25 cellular contexts compared by ENCODE assay signal in the genomic region with DNA sequence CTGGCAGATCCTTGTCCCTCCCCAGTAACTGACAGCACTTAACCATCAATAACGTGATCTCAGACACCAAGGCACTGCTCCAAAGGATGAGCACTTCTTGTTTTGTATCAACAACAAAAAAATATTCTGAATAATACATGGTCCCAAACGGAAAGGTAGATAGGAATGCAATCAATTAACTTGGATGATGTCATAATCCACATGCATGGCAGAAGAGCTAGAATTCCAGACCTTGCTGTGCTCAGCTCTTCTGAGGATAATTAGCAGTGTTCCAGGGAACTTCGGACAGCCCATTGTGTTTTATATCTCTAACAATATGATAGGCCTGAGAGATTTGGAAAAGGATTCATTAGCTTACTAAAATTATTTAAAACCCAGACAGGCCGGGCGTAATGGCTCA.
"Had no signal": no experiment of that assay in that cellular context is flagged by ENCODE, and none has a peak within 500 bp of the region (broad histone marks: within the 10 kb centered on the region; RNA-seq: fewer than 3 reads in every experiment).

No MANE protein-coding gene starts in this region.

- H2AFZ ChIP-seq: neural progenitor cell, parathyroid adenoma had no signal

- H3K27me3 ChIP-seq: neural progenitor cell, ovary, stomach, thyroid gland, tibial nerve, upper lobe of left lung, vagina had no signal

- H3K4me1 ChIP-seq: neural progenitor cell, psoas muscle, stomach, thyroid gland, tibial nerve, vagina had no signal

- H3K36me3 ChIP-seq: neural progenitor cell, ovary, stomach, thoracic aorta, thyroid gland, tibial nerve, upper lobe of left lung, vagina had no signal

- H3K4me3 ChIP-seq: neural progenitor cell, ovary, psoas muscle, skin epidermis, smooth muscle cell, stomach, thoracic aorta, thyroid gland, tibial nerve, upper lobe of left lung, vagina had no signal

- H3K4me2 ChIP-seq: neural progenitor cell, smooth muscle cell had no signal

- FAIRE-seq: urothelium cell line had no signal

- H3K27ac ChIP-seq: neural progenitor cell, ovary, parathyroid adenoma, psoas muscle, skin epidermis, stomach, thoracic aorta, thyroid gland, tibial nerve, upper lobe of left lung, vagina had no signal

- H3K9ac ChIP-seq: neural progenitor cell, parathyroid adenoma had no signal

- H3K79me2 ChIP-seq: parathyroid adenoma had no signal

- H3K9me3 ChIP-seq: ovary, psoas muscle, stomach, thoracic aorta, thyroid gland, tibial nerve, upper lobe of left lung, vagina had no signal

- ATAC-seq: natural killer cell; psoas muscle; right cardiac atrium; sciatic nerve; stimulated activated effector memory CD8-positive, alpha-beta T cell treated with anti-CD3 and anti-CD28 coated beads, Interleukin-12 subunit alpha, Interleukin-12 subunit beta, amount 100 ng/mL, for 72 hours; stimulated activated naive B cell treated with anti-CD40 and anti-IgM and Interleukin-4, amounts not matched to agents 10 μg/mL and 1 μg/mL and 100 μg/mL, for 72 hours had no signal

- DNase-seq: natural killer cell; occipital lobe; ovary; posterior cingulate gyrus; psoas muscle; right cardiac atrium; stimulated activated CD4-positive, alpha-beta T cell treated with anti-CD3 and anti-CD28 coated beads, Interleukin-15, amount 100 ng/mL, for 24 hours; stimulated activated CD4-positive, alpha-beta T cell treated with anti-CD3 and anti-CD28 coated beads, Interleukin-2, amount 100 ng/mL, for 24 hours; stimulated activated CD4-positive, alpha-beta T cell treated with anti-CD3 and anti-CD28 coated beads, Interleukin-2, amount 100 ng/mL, for 48 hours; stimulated activated CD4-positive, alpha-beta T cell treated with anti-CD3 and anti-CD28 coated beads, Interleukin-4, amount 100 ng/mL, for 24 hours; stimulated activated naive B cell treated with anti-CD40 and anti-IgM and Interleukin-4, amounts not matched to agents 10 μg/mL and 1 μg/mL and 100 μg/mL, for 72 hours; stimulated activated naive CD4-positive, alpha-beta T cell treated with Interleukin-2 at 50 U/mL for 16 hours; stomach; thyroid gland; upper lobe of left lung had no signal
